In genomic region chr6:89100114-89100513, GRCh38 we compare ENCODE assay signal across 3 cellular contexts.
TF ChIP-seq lines count a peak whose summit lies in the region.

No MANE protein-coding gene starts in this region.

TF ChIP-seq in SK-N-SH, 30 proteins besides CTCF, POLR2A, EP300 and RAD21 (continued from another document):
- TF ChIP-seq PBX3 (IDR thresholded peaks at IDR 0.05) (no peak), GATA2 (CRISPR knock-in tag; IDR thresholded peaks at IDR 0.05) (no peak), MXI1 (IDR thresholded peaks at IDR 0.05; ENCODE audit: low read depth, low read length) (no peak), NRF1 (IDR thresholded peaks at IDR 0.05; ENCODE audit: low read depth, low read length) (no peak), EZH2phosphoT487 (IDR thresholded peaks at IDR 0.05; ENCODE audit: borderline replicate concordance, low read depth) (no peak), ZBTB33 (IDR thresholded peaks at IDR 0.05; ENCODE audit: borderline replicate concordance, low read depth) (no peak), RCOR1 (IDR thresholded peaks at IDR 0.05; ENCODE audit: low read length) (no peak), FOSL2 (IDR thresholded peaks at IDR 0.05; ENCODE audit: borderline replicate concordance, low read depth) (no peak), NFIC (IDR thresholded peaks at IDR 0.05; ENCODE audit: borderline replicate concordance) (no peak), YY1 (IDR thresholded peaks at IDR 0.05; ENCODE audit: low read depth) (no peak), POLR2AphosphoS5 (IDR thresholded peaks at IDR 0.05; ENCODE audit: low read depth, low read length) (no peak), TEAD4 (IDR thresholded peaks at IDR 0.05; ENCODE audit: borderline replicate concordance, insufficient read depth) (no peak)
- TF ChIP-seq, protein P1, sequence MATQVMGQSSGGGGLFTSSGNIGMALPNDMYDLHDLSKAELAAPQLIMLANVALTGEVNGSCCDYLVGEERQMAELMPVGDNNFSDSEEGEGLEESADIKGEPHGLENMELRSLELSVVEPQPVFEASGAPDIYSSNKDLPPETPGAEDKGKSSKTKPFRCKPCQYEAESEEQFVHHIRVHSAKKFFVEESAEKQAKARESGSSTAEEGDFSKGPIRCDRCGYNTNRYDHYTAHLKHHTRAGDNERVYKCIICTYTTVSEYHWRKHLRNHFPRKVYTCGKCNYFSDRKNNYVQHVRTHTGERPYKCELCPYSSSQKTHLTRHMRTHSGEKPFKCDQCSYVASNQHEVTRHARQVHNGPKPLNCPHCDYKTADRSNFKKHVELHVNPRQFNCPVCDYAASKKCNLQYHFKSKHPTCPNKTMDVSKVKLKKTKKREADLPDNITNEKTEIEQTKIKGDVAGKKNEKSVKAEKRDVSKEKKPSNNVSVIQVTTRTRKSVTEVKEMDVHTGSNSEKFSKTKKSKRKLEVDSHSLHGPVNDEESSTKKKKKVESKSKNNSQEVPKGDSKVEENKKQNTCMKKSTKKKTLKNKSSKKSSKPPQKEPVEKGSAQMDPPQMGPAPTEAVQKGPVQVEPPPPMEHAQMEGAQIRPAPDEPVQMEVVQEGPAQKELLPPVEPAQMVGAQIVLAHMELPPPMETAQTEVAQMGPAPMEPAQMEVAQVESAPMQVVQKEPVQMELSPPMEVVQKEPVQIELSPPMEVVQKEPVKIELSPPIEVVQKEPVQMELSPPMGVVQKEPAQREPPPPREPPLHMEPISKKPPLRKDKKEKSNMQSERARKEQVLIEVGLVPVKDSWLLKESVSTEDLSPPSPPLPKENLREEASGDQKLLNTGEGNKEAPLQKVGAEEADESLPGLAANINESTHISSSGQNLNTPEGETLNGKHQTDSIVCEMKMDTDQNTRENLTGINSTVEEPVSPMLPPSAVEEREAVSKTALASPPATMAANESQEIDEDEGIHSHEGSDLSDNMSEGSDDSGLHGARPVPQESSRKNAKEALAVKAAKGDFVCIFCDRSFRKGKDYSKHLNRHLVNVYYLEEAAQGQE (IDR thresholded peaks at IDR 0.05; ENCODE audit: low read depth, low read length) = no peak

TF ChIP-seq in SK-N-SH treated with all-trans-retinoic acid at 6 μM for 48 hours, 23 proteins besides CTCF, POLR2A, EP300 and RAD21 (continued from another document):
- no peak for TF ChIP-seq POU6F1 (CRISPR knock-in tag; IDR thresholded peaks at IDR 0.05; ENCODE audit: borderline replicate concordance, low read depth)
- TF ChIP-seq, protein P2, sequence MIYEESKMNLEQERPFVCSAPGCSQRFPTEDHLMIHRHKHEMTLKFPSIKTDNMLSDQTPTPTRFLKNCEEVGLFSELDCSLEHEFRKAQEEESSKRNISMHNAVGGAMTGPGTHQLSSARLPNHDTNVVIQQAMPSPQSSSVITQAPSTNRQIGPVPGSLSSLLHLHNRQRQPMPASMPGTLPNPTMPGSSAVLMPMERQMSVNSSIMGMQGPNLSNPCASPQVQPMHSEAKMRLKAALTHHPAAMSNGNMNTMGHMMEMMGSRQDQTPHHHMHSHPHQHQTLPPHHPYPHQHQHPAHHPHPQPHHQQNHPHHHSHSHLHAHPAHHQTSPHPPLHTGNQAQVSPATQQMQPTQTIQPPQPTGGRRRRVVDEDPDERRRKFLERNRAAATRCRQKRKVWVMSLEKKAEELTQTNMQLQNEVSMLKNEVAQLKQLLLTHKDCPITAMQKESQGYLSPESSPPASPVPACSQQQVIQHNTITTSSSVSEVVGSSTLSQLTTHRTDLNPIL (CRISPR knock-in tag; IDR thresholded peaks at IDR 0.05; ENCODE audit: low read depth) = no peak
- TF ChIP-seq ZNF565 (CRISPR knock-in tag; conservative IDR thresholded peaks at IDR 0.05; ENCODE audit: low read depth) = no peak
- TF ChIP-seq, protein P3, sequence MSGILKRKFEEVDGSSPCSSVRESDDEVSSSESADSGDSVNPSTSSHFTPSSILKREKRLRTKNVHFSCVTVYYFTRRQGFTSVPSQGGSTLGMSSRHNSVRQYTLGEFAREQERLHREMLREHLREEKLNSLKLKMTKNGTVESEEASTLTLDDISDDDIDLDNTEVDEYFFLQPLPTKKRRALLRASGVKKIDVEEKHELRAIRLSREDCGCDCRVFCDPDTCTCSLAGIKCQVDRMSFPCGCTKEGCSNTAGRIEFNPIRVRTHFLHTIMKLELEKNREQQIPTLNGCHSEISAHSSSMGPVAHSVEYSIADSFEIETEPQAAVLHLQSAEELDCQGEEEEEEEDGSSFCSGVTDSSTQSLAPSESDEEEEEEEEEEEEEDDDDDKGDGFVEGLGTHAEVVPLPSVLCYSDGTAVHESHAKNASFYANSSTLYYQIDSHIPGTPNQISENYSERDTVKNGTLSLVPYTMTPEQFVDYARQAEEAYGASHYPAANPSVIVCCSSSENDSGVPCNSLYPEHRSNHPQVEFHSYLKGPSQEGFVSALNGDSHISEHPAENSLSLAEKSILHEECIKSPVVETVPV (CRISPR knock-in tag; IDR thresholded peaks at IDR 0.05) = no peak
- TF ChIP-seq PPARA (CRISPR knock-in tag; IDR thresholded peaks at IDR 0.05; ENCODE audit: borderline replicate concordance) = no peak
- no peak for TF ChIP-seq TSHZ2 (CRISPR knock-in tag; IDR thresholded peaks at IDR 0.05)
- TF ChIP-seq ZFP3 (CRISPR knock-in tag; IDR thresholded peaks at IDR 0.05) = no peak
- TF ChIP-seq TCF4 (CRISPR knock-in tag; IDR thresholded peaks at IDR 0.05; ENCODE audit: borderline replicate concordance) = no peak

TF ChIP-seq in liver, 16 proteins besides CTCF, POLR2A, EP300 and RAD21 (continued from another document):
- TF ChIP-seq, protein P1 (IDR thresholded peaks at IDR 0.05) = no peak
- TF ChIP-seq FOXA1 (IDR thresholded peaks at IDR 0.05) (no peak), YY1 (IDR thresholded peaks at IDR 0.05) (peak; percentile 23), MAX (IDR thresholded peaks at IDR 0.05) (peak; percentile 15)
